ENCODE assay signal across 10 cellular contexts in genomic region chr7:76485822-76486601, GRCh38. TPM values are rescaled to one million over a fixed set of nuclear protein-coding genes. Genes with fewer than 3 reads are reported as not detected.
DNase-seq lines count a peak whose midpoint lies in the region; ATAC-seq and TF ChIP-seq lines count a peak whose summit lies in the region.
"Not testable (repeated sequence)": the region's sequence is repeated elsewhere in the genome, so short reads cannot be mapped to it uniquely, and the experiment has no call there.
"Had no signal": no experiment of that assay in that cellular context is flagged by ENCODE, and none has a peak within 500 bp of the region (broad histone marks: within the 10 kb centered on the region; RNA-seq: fewer than 3 reads in every experiment).

No MANE protein-coding gene starts in this region.

- not testable (repeated sequence) for TF ChIP-seq CTCF in WTC11 (IDR thresholded peaks at IDR 0.05); foreskin keratinocyte (conservative IDR thresholded peaks at IDR 0.05); sigmoid colon (IDR thresholded peaks at IDR 0.05)

- ATAC-seq in GM18502 (IDR thresholded peaks at IDR 0.05; ENCODE audit: poor library complexity, unreplicated experiment) = peak; percentile 31
- peak; percentile 14 for ATAC-seq in GM19438 (IDR thresholded peaks at IDR 0.05; ENCODE audit: low read depth, unreplicated experiment)
- ATAC-seq in GM21723 (IDR thresholded peaks at IDR 0.05; ENCODE audit: unreplicated experiment) = peak; percentile 17
- peak; percentile 5 for ATAC-seq in HG02973 (IDR thresholded peaks at IDR 0.05; ENCODE audit: unreplicated experiment)
- ATAC-seq in HG03442 (IDR thresholded peaks at IDR 0.05; ENCODE audit: unreplicated experiment) = peak; percentile 7
- peak; percentile 89 for ATAC-seq in WTC11
- ATAC-seq in foreskin keratinocyte = peak; percentile 86

- not testable (repeated sequence) for H3K4me1 ChIP-seq in foreskin keratinocyte, sigmoid colon

- not testable (repeated sequence) for H3K9me3 Mint-ChIP-seq in WTC11

- not testable (repeated sequence) for H3K27me3 ChIP-seq in foreskin keratinocyte, sigmoid colon

- peaks cover 16% of the 10 kb centered on the region for H3K36me3 Mint-ChIP-seq in WTC11

- POLR2A ChIA-PET in WTC11 (lab: Charles Lee) = not testable (repeated sequence)

- H3K36me3 ChIP-seq in sigmoid colon = peaks cover 0 to 23% (median 0%) of the 10 kb centered on the region in 4 donors

- not testable (repeated sequence) for H3K27ac Mint-ChIP-seq in WTC11

- H3K27me3 Mint-ChIP-seq in WTC11 (ENCODE audit: low read depth) = not testable (repeated sequence)

- not testable (repeated sequence) for H3K4me3 Mint-ChIP-seq in WTC11

- H3K4me3 ChIP-seq in sigmoid colon = not testable (repeated sequence)

- intact Hi-C loops in sigmoid colon (cut with DNase I) = not testable (repeated sequence)

- not testable (repeated sequence) for H3K27ac ChIP-seq in foreskin keratinocyte, sigmoid colon

- CTCF ChIA-PET in WTC11 (lab: Charles Lee) = not testable (repeated sequence)

- DNase-seq in WTC11 (ENCODE audit: low spot score) (peak; percentile 65), sigmoid colon (peak; percentile 25)
- DNase-seq in foreskin keratinocyte = not testable (repeated sequence)

- TF ChIP-seq POLR2A in sigmoid colon (IDR thresholded peaks at IDR 0.05) = not testable (repeated sequence)

- H3K4me1 Mint-ChIP-seq in WTC11 = not testable (repeated sequence)

- WGBS in sigmoid colon, 2 donors = 67 to 72% methylated on average over 5 to 6 of the region's 20 CpGs

- TF ChIP-seq EP300 in sigmoid colon (IDR thresholded peaks at IDR 0.05) = not testable (repeated sequence)

- not testable (repeated sequence) for H3K9me3 ChIP-seq in sigmoid colon

RNA-seq across cellular contexts. Expression of gene UPK3B, which starts 24.3 kb away (rescaled TPM):
- 1.4 to 3.6 TPM (median 3.2 TPM) in 3 replicates for total RNA-seq in WTC11 (2021)
- total RNA-seq in foreskin keratinocyte = 1.0 and 2.6 TPM in 2 replicates
- polyA plus RNA-seq in foreskin keratinocyte = 1.1 and 4.2 TPM in 2 replicates
- 1 to 10 TPM in 1 of 4 donors, under 1 TPM in 3; 0.27 to 3.9 (median 0.77) TPM for total RNA-seq in sigmoid colon
- 1 to 10 TPM in 1 of 3 donors, under 1 TPM in 1, not detected in 1; 0.92 to 1.9 TPM for polyA plus RNA-seq in sigmoid colon
- total RNA-seq: H4, SK-MEL-5 had no signal

RNA-seq across cellular contexts. Expression of gene DTX2, which starts 24.5 kb away (rescaled TPM):
- total RNA-seq in WTC11 (2021) = 60.9 to 79.2 TPM (median 62.1 TPM) in 3 replicates
- 31.8 and 32.1 TPM in 2 replicates for total RNA-seq in foreskin keratinocyte
- polyA plus RNA-seq in foreskin keratinocyte = 38.6 and 41.0 TPM in 2 replicates
- total RNA-seq in sigmoid colon = 10 to 100 TPM; 11.1 to 29.9 (median 17.0) TPM
- 10 to 100 TPM; 23.4 to 71.9 (median 37.9) TPM for polyA plus RNA-seq in sigmoid colon

RNA-seq across cellular contexts. Expression of gene SPDYE16, which starts 57.1 kb away (rescaled TPM):
- total RNA-seq in WTC11 (2021) (not detected in 3 replicates), foreskin keratinocyte (not detected in 2 replicates), sigmoid colon (1 to 10 TPM in 1 of 4 donors, under 1 TPM in 1, not detected in 2; 0.16 to 2.5 TPM)
- polyA plus RNA-seq in foreskin keratinocyte (not detected in 2 replicates), sigmoid colon (under 1 TPM in 2 of 3 donors, not detected in 1; 0.06 to 0.60 TPM)
- total RNA-seq: H4, SK-MEL-5 had no signal

Comparison
In these comparisons a context has a peak if more than half of its experiments do, and no peak if none do; other contexts are left out.
1. ATAC-seq: peak in every context shown above with its lines; median percentile 89 in WTC11; 86 in foreskin keratinocyte; 31 in GM18502; 17 in GM21723; 14 in GM19438; 7 in HG03442; 5 in HG02973.